In the genomic region with DNA sequence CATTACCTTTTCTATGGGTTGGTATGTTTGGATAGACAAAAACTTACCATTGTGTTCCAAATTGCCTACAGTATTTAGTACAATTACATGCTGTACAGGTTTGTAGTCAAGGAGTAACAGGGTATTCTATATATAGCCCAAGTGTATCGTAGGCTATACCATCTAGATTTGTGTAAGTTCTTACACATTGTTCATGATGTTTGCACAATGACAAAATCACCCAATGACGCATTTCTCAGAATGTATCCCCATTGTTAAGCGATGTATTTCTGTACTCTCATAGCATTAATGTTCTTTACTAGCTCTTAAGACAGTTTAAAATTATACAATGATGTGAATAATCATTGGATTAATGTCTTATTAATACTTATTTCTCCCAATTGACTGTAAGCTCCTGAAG, we compare ENCODE assay signal across 15 cellular contexts.
DNase-seq lines count a peak whose midpoint lies in the region; ATAC-seq and TF ChIP-seq lines count a peak whose summit lies in the region.
"Had no signal": no experiment of that assay in that cellular context is flagged by ENCODE, and none has a peak within 500 bp of the region (broad histone marks: within the 10 kb centered on the region; RNA-seq: fewer than 3 reads in every experiment).

No MANE protein-coding gene starts in this region.

- DNase-seq in DMS53 (lab: John Stamatoyannopoulos, UW), result peak; percentile 29
- no peak for DNase-seq in DMS53 treated with DMSO at 0.1 percent for 48 hours (lab: John Stamatoyannopoulos, UW; ENCODE audit: unreplicated experiment)
- peak; percentile 65 for DNase-seq in epithelial cell of esophagus (ENCODE audit: low read depth)
- DNase-seq: AML-193; Caco-2; Calu3; CD4-positive, alpha-beta T cell; CD8-positive, alpha-beta T cell; DMS79 treated with DMSO at 0.1 percent for 48 hours; GF-D8 had no signal

- no peak overlapping the region for H3K4me3 ChIP-seq in epithelial cell of esophagus (ENCODE audit: low read length)
- H3K4me3 ChIP-seq: A549; BLaER1 treated with 17β-estradiol and CSF1 and Interleukin-3, amounts not matched to agents 10 nM and 100 nM; GM12878 had no signal

- TF ChIP-seq CTCF in epithelial cell of esophagus (IDR thresholded peaks at IDR 0.05; ENCODE audit: insufficient read depth, low read depth, low read length, missing control alignments), result no peak

- ATAC-seq in HG03039 (IDR thresholded peaks at IDR 0.05; ENCODE audit: unreplicated experiment), result no peak
- ATAC-seq in GM21367 (IDR thresholded peaks at IDR 0.05; ENCODE audit: unreplicated experiment), result no peak
- ATAC-seq: A549; CD8-positive, alpha-beta T cell; GM12878 had no signal
